9 cellular contexts compared by ENCODE assay signal in the genomic region with DNA sequence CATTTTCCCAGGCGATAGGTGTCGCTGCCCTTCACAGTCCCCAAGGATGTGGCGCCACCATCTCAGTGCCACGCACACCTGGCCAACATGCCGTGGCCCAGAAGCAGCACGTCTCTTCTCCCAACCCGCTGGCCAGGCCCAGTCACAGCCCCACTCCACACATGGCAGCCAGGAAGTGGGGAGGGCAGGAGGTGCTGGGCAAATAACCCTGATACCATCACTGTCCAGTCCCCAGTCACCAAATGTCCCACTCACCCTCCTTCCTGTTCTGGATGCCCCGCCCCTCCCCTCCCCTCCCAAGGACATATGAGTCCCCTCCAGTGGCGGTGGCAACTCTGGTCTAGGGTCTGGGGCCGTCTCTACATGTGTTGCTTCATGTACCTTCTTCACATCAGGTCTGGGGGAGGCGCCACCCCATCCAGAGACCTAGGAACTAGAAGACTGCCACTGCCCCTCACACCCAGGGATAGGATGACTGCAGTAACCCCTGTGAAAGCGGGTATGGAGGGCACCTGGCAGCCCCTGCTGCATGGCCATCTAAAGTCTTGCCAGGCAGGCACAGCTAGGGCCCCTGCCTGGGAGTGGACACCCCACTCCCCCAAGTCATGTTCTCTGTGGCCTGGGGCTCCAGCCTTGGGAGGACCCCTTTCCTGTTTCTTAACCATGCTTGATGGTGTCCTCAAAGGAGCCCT. TPM values are rescaled to one million over a fixed set of nuclear protein-coding genes. Genes with fewer than 3 reads are reported as not detected.
DNase-seq lines count a peak whose midpoint lies in the region; ATAC-seq and TF ChIP-seq lines count a peak whose summit lies in the region.
"Had no signal": no experiment of that assay in that cellular context is flagged by ENCODE, and none has a peak within 500 bp of the region (broad histone marks: within the 10 kb centered on the region; RNA-seq: fewer than 3 reads in every experiment).

No MANE protein-coding gene starts in this region.

- CTCF ChIA-PET in HCT116 (lab: Charles Lee): interaction anchor here (0.7 to 3.7 kb wide), 7 partner anchors 10 to 62 kb away, joined by 3 to 48 read pairs (median 6); no protein-coding TSS in a partner anchor

- H3K36me3 ChIP-seq in HCT116 (ENCODE audit: control insufficient read depth in 1 of 2, insufficient read depth in 2 of 2, low read length in 2 of 2) (no peaks in the 10 kb centered on the region), RWPE2 (ENCODE audit: low read depth) (peaks cover 18% of the 10 kb centered on the region), esophagus (ENCODE audit: control insufficient read depth in 2 of 2, insufficient read depth in 2 of 2, low read length in 1 of 2) (peaks cover 4 to 35% of the 10 kb centered on the region in 2 donors)

- H3K4me1 ChIP-seq in HCT116 (ENCODE audit: control insufficient read depth in 1 of 2, insufficient read depth in 2 of 2, low read length in 2 of 2): peaks cover 35 to 47% of the 10 kb centered on the region in 2 experiments
- peaks cover 26% of the 10 kb centered on the region for H3K4me1 ChIP-seq in RWPE2 (ENCODE audit: insufficient read depth, poor library complexity, severe bottlenecking)
- peaks cover 0 to 38% of the 10 kb centered on the region in 2 donors for H3K4me1 ChIP-seq in esophagus (ENCODE audit: control insufficient read depth in 2 of 2, insufficient read depth in 2 of 2, low read length in 1 of 2)

- BruUV-seq in HCT116 (replicated peaks; lab: Mats Ljungman, UMichigan): no TSS peak

- H3K9me3 ChIP-seq in HCT116 (ENCODE audit: control insufficient read depth in 1 of 2, insufficient read depth in 1 of 2, low read depth in 1 of 2, low read length in 2 of 2): no peaks in the 10 kb centered on the region
- no peaks in the 10 kb centered on the region for H3K9me3 ChIP-seq in RWPE2 (ENCODE audit: severe bottlenecking)
- no peaks in the 10 kb centered on the region for H3K9me3 ChIP-seq in esophagus (ENCODE audit: control insufficient read depth in 2 of 2, insufficient read depth in 1 of 2, low read depth in 1 of 2, low read length in 1 of 2)
- H3K9me3 ChIP-seq: tibial artery had no signal

- H3K4me2 ChIP-seq in HCT116 (ENCODE audit: low read length): peak overlapping the region; percentile 77

- peak overlapping the region; percentile 70 for H3K9ac ChIP-seq in HCT116 (ENCODE audit: low read length)

- no peak overlapping the region for H2AFZ ChIP-seq in HCT116 (ENCODE audit: low read depth, low read length, poor library complexity, severe bottlenecking)

- POLR2A ChIA-PET in HCT116 (lab: Charles Lee): interaction anchor here (1.2 to 1.5 kb wide), 3 partner anchors 10 to 15 kb away, joined by 3 to 10 read pairs (median 4); no protein-coding TSS in a partner anchor

- H3K4me3 ChIP-seq in HCT116 (replicated peaks in 1 of 2; ENCODE audit: low read depth in 1 of 2, low read length in 2 of 2): peak overlapping the region in 1 of 2 experiments; percentile 40; a peak in 2 of 4 replicates
- H3K4me3 ChIP-seq in RWPE2 (ENCODE audit: severe bottlenecking): no peak overlapping the region
- no peak overlapping the region for H3K4me3 ChIP-seq in esophagus (ENCODE audit: low read depth in 1 of 2, low read length in 2 of 2)
- no peak overlapping the region for H3K4me3 ChIP-seq in skin epidermis
- no peak overlapping the region for H3K4me3 ChIP-seq in foreskin fibroblast (ENCODE audit: low read depth in 1 of 2, low read length in 2 of 2)
- H3K4me3 ChIP-seq: tibial artery had no signal

- H3K79me2 ChIP-seq in HCT116 (ENCODE audit: insufficient read depth, low read length): peaks cover 52% of the 10 kb centered on the region

- H3K27ac ChIP-seq in HCT116 (ENCODE audit: low read depth, low read length) (peak overlapping the region; percentile 77), RWPE2 (ENCODE audit: poor library complexity, severe bottlenecking) (peak overlapping the region; percentile 74), esophagus (ENCODE audit: low read depth in 2 of 2, low read length in 1 of 2) (peak overlapping the region; percentile 92 to 96), skin epidermis (peak overlapping the region in 18 of 21 experiments; percentile 25 to 77 (median 64))

- H4K20me1 ChIP-seq in HCT116 (ENCODE audit: insufficient read depth): no peaks in the 10 kb centered on the region

- no peak for TF ChIP-seq RAD21 in HCT116 (IDR thresholded peaks at IDR 0.05; ENCODE audit: low read depth)

- TF ChIP-seq POLR2A in HCT116 (IDR thresholded peaks at IDR 0.05; ENCODE audit: borderline replicate concordance, extremely low read depth, insufficient read depth, insufficient read length): no peak

- H3K27me3 ChIP-seq in HCT116 (ENCODE audit: insufficient read depth, low read length): no peaks in the 10 kb centered on the region
- H3K27me3 ChIP-seq in RWPE2 (ENCODE audit: insufficient read depth, poor library complexity, severe bottlenecking): no peaks in the 10 kb centered on the region
- no peaks in the 10 kb centered on the region for H3K27me3 ChIP-seq in esophagus (ENCODE audit: control insufficient read depth in 1 of 2, insufficient read depth in 2 of 2, low read length in 2 of 2)
- H3K27me3 ChIP-seq: tibial artery had no signal

- RAD21 ChIA-PET in HCT116 (lab: Charles Lee; ENCODE audit: low non-redundant PET in 1 of 2, low total read pairs in 2 of 2, uncharacterized antibody in 2 of 2, unreplicated experiment in 2 of 2): interaction anchor here in 1 of 2 experiments (1.3 kb wide), 1 partner anchor 13 kb away, joined by 5 read pairs; no protein-coding TSS in a partner anchor

- no peaks in the 10 kb centered on the region for H3K9me2 ChIP-seq in HCT116 (ENCODE audit: insufficient read depth)

- DNase-seq in HCT116 (ENCODE audit: low read depth, low spot score) (no peak), RWPE2 (ENCODE audit: low spot score) (no peak), foreskin fibroblast (no peak), SKM-1 treated with dmso at 0.1 percent for 144 hours (lab: John Stamatoyannopoulos, UW; ENCODE audit: unreplicated experiment) (no peak)
- DNase-seq: NCI-H446 treated with DMSO at 0.1 percent for 48 hours had no signal

- WGBS in esophagus, 2 donors: 88 to 92% methylated on average over 12 of the region's 12 CpGs

- intact Hi-C loops in HCT116 (cut with micrococcal nuclease): loop anchor here (1.0 kb wide), 1 partner anchor 13 kb away; no protein-coding TSS in a partner anchor

- ATAC-seq in HCT116: peak; percentile 5
- no peak for ATAC-seq in RWPE2 (ENCODE audit: low read depth)
- no peak for ATAC-seq in HG02678 (IDR thresholded peaks at IDR 0.05; ENCODE audit: unreplicated experiment)

- TF ChIP-seq CTCF in HCT116 (IDR thresholded peaks at IDR 0.05 in 2 of 3, conservative IDR thresholded peaks at IDR 0.05 in 1 of 3; ENCODE audit: borderline replicate concordance in 1 of 3, insufficient read depth in 1 of 3, low read depth in 2 of 3, low read length in 2 of 3) (no peak), RWPE2 (IDR thresholded peaks at IDR 0.05; ENCODE audit: poor library complexity, severe bottlenecking) (no peak), foreskin fibroblast (IDR thresholded peaks at IDR 0.05; ENCODE audit: low read depth, low read length) (no peak)

TF ChIP-seq in HCT116, 20 proteins besides CTCF, POLR2A, EP300 and RAD21:
- peak; percentile 30 for TF ChIP-seq POLR2AphosphoS5 (IDR thresholded peaks at IDR 0.05; ENCODE audit: low read depth, low read length)
- TF ChIP-seq SRF (IDR thresholded peaks at IDR 0.05; ENCODE audit: low read depth): no peak
- TF ChIP-seq, protein P1, sequence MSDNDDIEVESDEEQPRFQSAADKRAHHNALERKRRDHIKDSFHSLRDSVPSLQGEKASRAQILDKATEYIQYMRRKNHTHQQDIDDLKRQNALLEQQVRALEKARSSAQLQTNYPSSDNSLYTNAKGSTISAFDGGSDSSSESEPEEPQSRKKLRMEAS (IDR thresholded peaks at IDR 0.05): no peak

RNA-seq across cellular contexts. Expression of a gene that starts 7.3 kb away (rescaled TPM):
- 40.7 TPM for total RNA-seq in HCT116 (2021; ENCODE audit: unreplicated experiment)
- 22.2 and 24.0 TPM in 2 replicates for polyA plus RNA-seq in HCT116 (2012)
- polyA plus RNA-seq in esophagus: 10 to 100 TPM; 17.5 to 28.4 TPM

RNA-seq across cellular contexts. Expression of a gene that starts 10.9 kb away (rescaled TPM):
- 49.7 TPM for total RNA-seq in HCT116 (2021; ENCODE audit: unreplicated experiment)
- polyA plus RNA-seq in HCT116 (2012): 56.1 and 58.0 TPM in 2 replicates
- polyA plus RNA-seq in esophagus: 100 to 1,000 TPM in 1 of 2 donors, 10 to 100 TPM in 1; 65.9 to 160 TPM

RNA-seq across cellular contexts. Expression of a gene that starts 19.1 kb away (rescaled TPM):
- 5.6 TPM for total RNA-seq in HCT116 (2021; ENCODE audit: unreplicated experiment)
- 5.0 and 8.8 TPM in 2 replicates for polyA plus RNA-seq in HCT116 (2012)
- polyA plus RNA-seq in esophagus: 1 to 10 TPM; 3.5 to 3.8 TPM

RNA-seq across cellular contexts. Expression of a gene that starts 21.4 kb away (rescaled TPM):
- 28.3 TPM for total RNA-seq in HCT116 (2021; ENCODE audit: unreplicated experiment)
- 22.6 and 23.2 TPM in 2 replicates for polyA plus RNA-seq in HCT116 (2012)
- polyA plus RNA-seq in esophagus: 10 to 100 TPM in 1 of 2 donors, 1 to 10 TPM in 1; 4.8 to 16.2 TPM

RNA-seq across cellular contexts. Expression of a gene that starts 46.1 kb away (rescaled TPM):
- 4.2 TPM for total RNA-seq in HCT116 (2021; ENCODE audit: unreplicated experiment)
- polyA plus RNA-seq in HCT116 (2012): 4.7 and 5.5 TPM in 2 replicates
- polyA plus RNA-seq in esophagus: 1 to 10 TPM; 2.1 to 3.1 TPM
